Comparison of ENCODE assay signal across 28 cellular contexts in the genomic region with DNA sequence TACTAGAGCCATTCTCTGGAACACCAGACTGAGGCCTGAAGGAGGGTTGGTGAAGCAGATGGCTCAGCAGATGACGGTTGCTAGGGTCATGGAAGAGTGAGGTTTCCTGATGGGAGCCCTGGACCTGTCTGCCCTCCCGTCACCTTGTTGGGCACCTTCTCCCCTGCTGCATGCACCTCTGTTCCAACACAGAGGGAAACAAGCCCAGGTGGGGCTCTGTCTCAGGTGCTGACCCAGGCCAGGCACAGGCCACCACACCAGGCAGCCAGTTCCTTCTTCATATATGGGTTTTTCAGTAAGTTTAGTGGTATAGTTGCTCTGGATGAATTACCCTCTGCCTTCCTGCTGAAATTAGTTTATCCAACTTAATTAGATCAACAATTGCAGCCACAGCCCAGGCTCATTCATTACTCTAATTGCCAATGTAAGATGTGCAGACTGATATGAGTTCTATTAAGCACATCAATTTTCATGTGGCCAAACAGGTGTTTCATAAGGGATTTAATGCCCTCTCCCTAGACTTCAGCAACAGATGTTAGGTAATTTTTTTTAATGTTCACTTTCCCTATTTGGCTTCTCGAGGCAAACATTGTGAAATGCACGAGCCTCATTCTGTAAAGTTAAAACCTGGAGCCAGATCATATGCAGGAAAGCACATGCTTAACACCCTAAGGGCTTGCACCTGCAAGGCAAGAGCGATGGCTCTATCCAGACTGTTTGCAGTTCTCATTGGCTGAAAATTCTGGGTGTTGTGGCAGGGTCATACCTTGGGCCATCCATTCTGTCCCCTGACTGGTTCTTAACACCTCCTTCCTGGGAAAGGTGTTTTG.
DNase-seq lines count a peak whose midpoint lies in the region; ATAC-seq, FAIRE-seq and TF ChIP-seq lines count a peak whose summit lies in the region.
"Had no signal": no experiment of that assay in that cellular context is flagged by ENCODE, and none has a peak within 500 bp of the region (broad histone marks: within the 10 kb centered on the region; RNA-seq: fewer than 3 reads in every experiment).

No MANE protein-coding gene starts in this region.

- 79% methylated on average over 5 of the region's 5 CpGs for WGBS in liver
- 49% methylated on average over 4 of the region's 5 CpGs for WGBS in HepG2 (ENCODE audit: low lambda C conversion rate)
- 87 to 90% methylated on average over 5 of the region's 5 CpGs for WGBS in body of pancreas, 2 donors

- H3K9ac ChIP-seq in liver (ENCODE audit: low read depth in 1 of 2, low read length in 2 of 2) = no peak overlapping the region
- no peak overlapping the region for H3K9ac ChIP-seq in HepG2 (ENCODE audit: insufficient read depth, low read depth, low read length)

- no peak overlapping the region for H3K27ac ChIP-seq in liver (ENCODE audit: low read depth in 1 of 2, low read length in 2 of 2)
- H3K27ac ChIP-seq in HepG2 (ENCODE audit: extremely low read length, insufficient read depth, low read length) = no peak overlapping the region
- H3K27ac ChIP-seq in body of pancreas = no peak overlapping the region
- H3K27ac ChIP-seq: breast epithelium, colonic mucosa, esophagus squamous epithelium, gastrocnemius medialis, SJCRH30 had no signal

- no peak overlapping the region for H3K4me2 ChIP-seq in HepG2 (ENCODE audit: low read depth, low read length)
- H3K4me2 ChIP-seq: smooth muscle cell had no signal

- no peaks in the 10 kb centered on the region for H3K79me2 ChIP-seq in HepG2 (ENCODE audit: insufficient read depth, low read length)

- FAIRE-seq in HepG2 (lab: Jason Lieb, UNC) = no peak

- H3K4me3 ChIP-seq in liver (ENCODE audit: low read depth in 1 of 3, low read length in 3 of 3) = no peak overlapping the region
- no peak overlapping the region for H3K4me3 ChIP-seq in HepG2 (replicated peaks in 1 of 3; ENCODE audit: insufficient read depth in 1 of 3, low read depth in 2 of 3, low read length in 3 of 3)
- H3K4me3 ChIP-seq in body of pancreas = no peak overlapping the region
- H3K4me3 ChIP-seq: breast epithelium, colonic mucosa, esophagus squamous epithelium, gastrocnemius medialis, HAP-1, SJCRH30, smooth muscle cell had no signal

- H3K9me3 ChIP-seq in liver (ENCODE audit: control insufficient read depth in 4 of 4, low read length in 3 of 4) = no peaks in the 10 kb centered on the region
- no peaks in the 10 kb centered on the region for H3K9me3 ChIP-seq in HepG2 (ENCODE audit: low read length)
- no peaks in the 10 kb centered on the region for H3K9me3 ChIP-seq in body of pancreas
- H3K9me3 ChIP-seq: breast epithelium, colonic mucosa, esophagus squamous epithelium, gastrocnemius medialis, HAP-1, SJCRH30 had no signal

- H2AFZ ChIP-seq in HepG2 (ENCODE audit: low read length) = no peak overlapping the region

- ATAC-seq in HepG2 = no peak
- ATAC-seq in body of pancreas = peak; percentile 45
- ATAC-seq in GM21390 (IDR thresholded peaks at IDR 0.05; ENCODE audit: unreplicated experiment) = no peak
- ATAC-seq: activated CD8-positive, alpha-beta memory T cell treated with anti-CD3 and anti-CD28 coated beads, Interleukin-2, amount 10 ng/mL, durations not matched to agents 7 days and 5 days; activated T-cell treated with anti-CD3 and anti-CD28 coated beads, Interleukin-2, amount 50 U/mL, for 72 hours; gastrocnemius medialis; natural killer cell treated with Interleukin-12 subunit alpha and Interleukin-12 subunit beta and Interleukin-15 and Interleukin-18, amount 100 ng/mL, for 72 hours; Panc1 had no signal

- TF ChIP-seq POLR2A in HepG2 (IDR thresholded peaks at IDR 0.05; ENCODE audit: insufficient read depth in 1 of 2, low read depth in 2 of 2, low read length in 2 of 2) (no peak), body of pancreas (IDR thresholded peaks at IDR 0.05) (no peak)

- TF ChIP-seq CTCF in liver (IDR thresholded peaks at IDR 0.05; ENCODE audit: low read depth, low read length, missing input control) (no peak), HepG2 (CRISPR knock-in tag; IDR thresholded peaks at IDR 0.05) (no peak), body of pancreas (IDR thresholded peaks at IDR 0.05) (no peak)

- H3K36me3 ChIP-seq in liver (ENCODE audit: control insufficient read depth in 4 of 4, insufficient read depth in 3 of 4, low read depth in 1 of 4, low read length in 3 of 4) = peaks cover 0 to 1% (median 0%) of the 10 kb centered on the region in 4 donors
- no peaks in the 10 kb centered on the region for H3K36me3 ChIP-seq in HepG2 (replicated peaks in 1 of 2; ENCODE audit: control insufficient read depth in 1 of 2, insufficient read depth in 2 of 2, low read length in 2 of 2)
- no peaks in the 10 kb centered on the region for H3K36me3 ChIP-seq in body of pancreas (replicated peaks in 1 of 2; ENCODE audit: insufficient read depth in 1 of 2, low read depth in 2 of 2)
- H3K36me3 ChIP-seq: breast epithelium, colonic mucosa, esophagus squamous epithelium, gastrocnemius medialis, HAP-1, SJCRH30 had no signal

- POLR2A ChIA-PET in HepG2 (lab: Yijun Ruan, JAX) = no interaction called here

- H3K27me3 ChIP-seq in liver (ENCODE audit: control insufficient read depth in 4 of 4, insufficient read depth in 4 of 4, low read length in 3 of 4) (no peaks in the 10 kb centered on the region), HepG2 (ENCODE audit: control insufficient read depth in 1 of 2, insufficient read depth in 2 of 2, low read length in 2 of 2) (no peaks in the 10 kb centered on the region), body of pancreas (no peaks in the 10 kb centered on the region)
- H3K27me3 ChIP-seq: breast epithelium, colonic mucosa, gastrocnemius medialis, SJCRH30 had no signal

- TF ChIP-seq EP300 in HepG2 (IDR thresholded peaks at IDR 0.05; ENCODE audit: low read depth in 2 of 2, low read length in 2 of 2) = no peak
- no peak for TF ChIP-seq EP300 in HepG2 (CRISPR knock-in tag; IDR thresholded peaks at IDR 0.05; ENCODE audit: borderline replicate concordance)

- H4K20me1 ChIP-seq in HepG2 (ENCODE audit: insufficient read depth, low read length) = no peaks in the 10 kb centered on the region

- DNase-seq in HepG2 (ENCODE audit: low spot score) = no peak
- DNase-seq in NCI-H69 (lab: John Stamatoyannopoulos, UW) = peak; percentile 94
- DNase-seq in body of pancreas = peak in 1 of 4 donors; percentile 7
- DNase-seq in NCI-H510A (lab: John Stamatoyannopoulos, UW) = no peak
- DNase-seq in Kasumi-1 (lab: John Stamatoyannopoulos, UW) = no peak
- no peak for DNase-seq in T-helper 1 cell
- DNase-seq: activated CD4-positive, alpha-beta T cell treated with anti-CD3 and anti-CD28 coated beads for 48 hours; activated CD8-positive, alpha-beta memory T cell treated with anti-CD3 and anti-CD28 coated beads, Interleukin-2, amount 10 ng/mL, durations not matched to agents 7 days and 5 days; activated naive CD4-positive, alpha-beta T cell treated with anti-CD3 and anti-CD28 coated beads for 36 hours; activated T-cell treated with anti-CD3 and anti-CD28 coated beads, Interleukin-2, amount 50 U/mL, for 72 hours; amniotic stem cell; colonic mucosa; DMS79; esophagus squamous epithelium; gastrocnemius medialis; hippocampal formation; immature natural killer cell; NCI-H1048; retina; SJCRH30; substantia nigra had no signal

- BruUV-seq in HepG2 (replicated peaks; lab: Mats Ljungman, UMichigan) = no TSS peak

- H3K4me1 ChIP-seq in liver (ENCODE audit: control insufficient read depth in 4 of 4, insufficient read depth in 4 of 4, low read length in 3 of 4) (no peaks in the 10 kb centered on the region), HepG2 (ENCODE audit: insufficient read depth, low read length) (no peaks in the 10 kb centered on the region), body of pancreas (no peaks in the 10 kb centered on the region)
- H3K4me1 ChIP-seq: breast epithelium, colonic mucosa, gastrocnemius medialis, HAP-1, SJCRH30 had no signal

- CTCF ChIA-PET in HepG2 (lab: Yijun Ruan, JAX; ENCODE audit: low intra/inter-chr PET ratio, low total read pairs) = no interaction called here

- TF ChIP-seq RAD21 in liver (IDR thresholded peaks at IDR 0.05) (no peak), HepG2 (CRISPR knock-in tag; IDR thresholded peaks at IDR 0.05) (no peak)

- in situ Hi-C loops in HepG2 (cut with HindIII; ENCODE audit: extremely low pct_ligation_motif_present, low pct_unique_long_range_greater_than_20kb) = no loop called here

- intact Hi-C loops in HepG2 (cut with micrococcal nuclease; ENCODE audit: unreplicated experiment) = no loop called here
- intact Hi-C loops in body of pancreas (cut with DNase I) = no loop called here

TF ChIP-seq in liver, 16 proteins besides CTCF, POLR2A, EP300 and RAD21:
- TF ChIP-seq, protein P1, sequence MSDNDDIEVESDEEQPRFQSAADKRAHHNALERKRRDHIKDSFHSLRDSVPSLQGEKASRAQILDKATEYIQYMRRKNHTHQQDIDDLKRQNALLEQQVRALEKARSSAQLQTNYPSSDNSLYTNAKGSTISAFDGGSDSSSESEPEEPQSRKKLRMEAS (IDR thresholded peaks at IDR 0.05) = peak; percentile 48
- TF ChIP-seq FOXA1 (IDR thresholded peaks at IDR 0.05) = no peak

TF ChIP-seq in HepG2, 621 proteins besides CTCF, POLR2A, EP300 and RAD21:
- TF ChIP-seq, protein P2, sequence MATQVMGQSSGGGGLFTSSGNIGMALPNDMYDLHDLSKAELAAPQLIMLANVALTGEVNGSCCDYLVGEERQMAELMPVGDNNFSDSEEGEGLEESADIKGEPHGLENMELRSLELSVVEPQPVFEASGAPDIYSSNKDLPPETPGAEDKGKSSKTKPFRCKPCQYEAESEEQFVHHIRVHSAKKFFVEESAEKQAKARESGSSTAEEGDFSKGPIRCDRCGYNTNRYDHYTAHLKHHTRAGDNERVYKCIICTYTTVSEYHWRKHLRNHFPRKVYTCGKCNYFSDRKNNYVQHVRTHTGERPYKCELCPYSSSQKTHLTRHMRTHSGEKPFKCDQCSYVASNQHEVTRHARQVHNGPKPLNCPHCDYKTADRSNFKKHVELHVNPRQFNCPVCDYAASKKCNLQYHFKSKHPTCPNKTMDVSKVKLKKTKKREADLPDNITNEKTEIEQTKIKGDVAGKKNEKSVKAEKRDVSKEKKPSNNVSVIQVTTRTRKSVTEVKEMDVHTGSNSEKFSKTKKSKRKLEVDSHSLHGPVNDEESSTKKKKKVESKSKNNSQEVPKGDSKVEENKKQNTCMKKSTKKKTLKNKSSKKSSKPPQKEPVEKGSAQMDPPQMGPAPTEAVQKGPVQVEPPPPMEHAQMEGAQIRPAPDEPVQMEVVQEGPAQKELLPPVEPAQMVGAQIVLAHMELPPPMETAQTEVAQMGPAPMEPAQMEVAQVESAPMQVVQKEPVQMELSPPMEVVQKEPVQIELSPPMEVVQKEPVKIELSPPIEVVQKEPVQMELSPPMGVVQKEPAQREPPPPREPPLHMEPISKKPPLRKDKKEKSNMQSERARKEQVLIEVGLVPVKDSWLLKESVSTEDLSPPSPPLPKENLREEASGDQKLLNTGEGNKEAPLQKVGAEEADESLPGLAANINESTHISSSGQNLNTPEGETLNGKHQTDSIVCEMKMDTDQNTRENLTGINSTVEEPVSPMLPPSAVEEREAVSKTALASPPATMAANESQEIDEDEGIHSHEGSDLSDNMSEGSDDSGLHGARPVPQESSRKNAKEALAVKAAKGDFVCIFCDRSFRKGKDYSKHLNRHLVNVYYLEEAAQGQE (IDR thresholded peaks at IDR 0.05; ENCODE audit: borderline replicate concordance in 1 of 2, low read depth in 1 of 2, low read length in 2 of 2) = peak in 1 of 2 experiments; percentile 57; a peak in 3 of 4 replicates
- TF ChIP-seq GZF1 (CRISPR knock-in tag; IDR thresholded peaks at IDR 0.05) = no peak
